8 cellular contexts compared by ENCODE assay signal in the genomic region with DNA sequence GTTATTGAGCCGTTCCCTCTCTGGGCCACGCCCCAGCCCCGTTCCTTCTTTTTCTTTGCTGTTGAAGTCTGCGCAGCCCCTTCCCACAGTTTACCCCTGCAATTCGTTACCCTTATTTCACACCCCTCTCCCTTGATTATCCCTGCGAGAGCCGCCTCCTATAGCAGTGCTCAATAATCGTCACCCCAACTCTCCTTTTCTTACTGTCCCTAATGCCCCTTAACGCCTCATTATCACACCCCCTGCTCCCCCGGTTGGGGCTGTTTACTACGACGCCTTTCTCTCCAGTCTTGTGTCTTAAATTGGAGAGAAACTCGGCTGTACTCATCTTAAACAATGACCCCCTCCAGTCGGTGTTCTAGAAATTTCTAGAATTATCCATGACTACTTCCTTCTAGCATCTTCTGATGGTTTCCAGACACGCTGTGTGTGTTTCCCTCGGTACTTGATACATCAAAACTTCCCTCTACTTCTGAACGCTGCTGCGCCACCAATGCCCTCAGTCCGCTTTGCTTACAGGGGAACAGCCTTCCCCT. TPM values are rescaled to one million over a fixed set of nuclear protein-coding genes. Genes with fewer than 3 reads are reported as not detected.
DNase-seq lines count a peak whose midpoint lies in the region; TF ChIP-seq lines count a peak whose summit lies in the region.

No MANE protein-coding gene starts in this region.

- no peak for DNase-seq in Caco-2
- peak; percentile 54 for DNase-seq in Karpas-422
- DNase-seq in chondrocyte (ENCODE audit: low spot score), result no peak
- no peak for DNase-seq in mesothelial cell of epicardium (ENCODE audit: low spot score in 2 of 2, unreplicated experiment in 2 of 2)
- DNase-seq in vagina (ENCODE audit: extremely low spot score in 2 of 2), result no peak
- DNase-seq in kidney tubule cell (ENCODE audit: low spot score), result no peak
- DNase-seq in NCI-H82 (lab: John Stamatoyannopoulos, UW), result no peak
- no peak for DNase-seq in SW 1271 (lab: John Stamatoyannopoulos, UW)

- peak overlapping the region; percentile 87 for H2AFZ ChIP-seq in Karpas-422 (ENCODE audit: low read length)

- H3K27me3 Mint-ChIP-seq in Caco-2 (ENCODE audit: insufficient read depth, unreplicated experiment) (no peaks in the 10 kb centered on the region), chondrocyte (ENCODE audit: low read depth) (no peaks in the 10 kb centered on the region), mesothelial cell of epicardium (ENCODE audit: low read depth) (no peaks in the 10 kb centered on the region)

- peak overlapping the region; percentile 89 for H3K4me3 Mint-ChIP-seq in Caco-2 (ENCODE audit: unreplicated experiment)
- peak overlapping the region; percentile 80 for H3K4me3 Mint-ChIP-seq in chondrocyte (ENCODE audit: unreplicated experiment)
- peak overlapping the region; percentile 79 for H3K4me3 Mint-ChIP-seq in mesothelial cell of epicardium

- no peak overlapping the region; the same call in 1 of the 2 replicates for H3K27ac ChIP-seq in Karpas-422 (ENCODE audit: low read length)
- peak overlapping the region; percentile 98 for H3K27ac ChIP-seq in vagina

- H3K9me3 Mint-ChIP-seq in Caco-2 (ENCODE audit: unreplicated experiment) (no peaks in the 10 kb centered on the region), chondrocyte (ENCODE audit: low read depth) (no peaks in the 10 kb centered on the region), mesothelial cell of epicardium (peaks cover 4% of the 10 kb centered on the region)

- POLR2A ChIA-PET in Caco-2 (lab: Charles Lee), result interaction anchor here (1.6 kb wide), 1 partner anchor 10 kb away, joined by 6 read pairs; no protein-coding TSS in a partner anchor

- no peaks in the 10 kb centered on the region for H3K9me2 ChIP-seq in Karpas-422 (replicated peaks; ENCODE audit: insufficient read depth, low read length)

- intact Hi-C loops in Caco-2 (cut with micrococcal nuclease; ENCODE audit: unreplicated experiment), result loop anchor here (1.0 kb wide), 1 partner anchor 10 kb away; no protein-coding TSS in a partner anchor
- intact Hi-C loops in vagina (cut with DNase I), result no loop called here

- H3K4me3 ChIP-seq in Caco-2 (ENCODE audit: low read depth, low read length) (peak overlapping the region; percentile 51), Karpas-422 (ENCODE audit: low read length) (peak overlapping the region; percentile 74), vagina (peak overlapping the region; percentile 81 to 95)

- H3K4me1 Mint-ChIP-seq in Caco-2 (ENCODE audit: low read depth, unreplicated experiment) (peaks cover 37% of the 10 kb centered on the region), chondrocyte (ENCODE audit: low read depth) (peaks cover 58% of the 10 kb centered on the region), mesothelial cell of epicardium (peaks cover 44% of the 10 kb centered on the region)

- H3K27ac Mint-ChIP-seq in Caco-2 (ENCODE audit: unreplicated experiment) (peak overlapping the region; percentile 91), chondrocyte (ENCODE audit: unreplicated experiment) (peak overlapping the region; percentile 94), mesothelial cell of epicardium (peak overlapping the region; percentile 88)

- CTCF ChIA-PET in Caco-2 (lab: Charles Lee), result interaction anchor here (1.0 to 2.0 kb wide), 2 partner anchors 10 to 477 kb away, joined by 3 to 7 read pairs; no protein-coding TSS in a partner anchor

- H3K9ac ChIP-seq in Karpas-422 (ENCODE audit: low read length), result peak overlapping the region; percentile 77

- no peak for TF ChIP-seq CTCF in Caco-2 (IDR thresholded peaks at IDR 0.05; ENCODE audit: insufficient read depth in 1 of 2, low read depth in 1 of 2, low read length in 1 of 2, severe bottlenecking in 1 of 2, unreplicated experiment in 1 of 2)
- TF ChIP-seq CTCF in chondrocyte (IDR thresholded peaks at IDR 0.05), result no peak
- TF ChIP-seq CTCF in mesothelial cell of epicardium (IDR thresholded peaks at IDR 0.05; ENCODE audit: unreplicated experiment), result no peak
- TF ChIP-seq CTCF in vagina (IDR thresholded peaks at IDR 0.05), result no peak

- TF ChIP-seq POLR2A in vagina (IDR thresholded peaks at IDR 0.05), result no peak

- H3K4me2 ChIP-seq in Karpas-422 (ENCODE audit: low read depth, low read length, poor library complexity, severe bottlenecking), result peak overlapping the region; percentile 86

- no TSS peak for BruUV-seq in Caco-2 (replicated peaks; lab: Mats Ljungman, UMichigan)

- H3K27me3 ChIP-seq in Caco-2 (replicated peaks; ENCODE audit: control insufficient read depth, insufficient read depth, low read length) (no peaks in the 10 kb centered on the region), Karpas-422 (ENCODE audit: low read length) (no peaks in the 10 kb centered on the region), vagina (no peaks in the 10 kb centered on the region)

- peaks cover 3% of the 10 kb centered on the region; the same call in 1 of the 2 replicates for H3K36me3 ChIP-seq in Caco-2 (ENCODE audit: control insufficient read depth, insufficient read depth, low read length)
- peaks cover 8% of the 10 kb centered on the region for H3K36me3 ChIP-seq in Karpas-422 (ENCODE audit: insufficient read depth, low read length)
- H3K36me3 ChIP-seq in vagina, result no peaks in the 10 kb centered on the region

- H3K79me2 ChIP-seq in Karpas-422 (ENCODE audit: low read length), result peaks cover 34% of the 10 kb centered on the region

- H3K4me1 ChIP-seq in Caco-2, result peaks cover 34% of the 10 kb centered on the region
- H3K4me1 ChIP-seq in Karpas-422 (ENCODE audit: low read length), result peaks cover 46% of the 10 kb centered on the region
- H3K4me1 ChIP-seq in vagina, result peaks cover 43% of the 10 kb centered on the region

- H3K36me3 Mint-ChIP-seq in Caco-2 (ENCODE audit: insufficient read depth, unreplicated experiment), result peaks cover 22% of the 10 kb centered on the region
- no peaks in the 10 kb centered on the region for H3K36me3 Mint-ChIP-seq in chondrocyte (ENCODE audit: low read depth)
- H3K36me3 Mint-ChIP-seq in mesothelial cell of epicardium, result no peaks in the 10 kb centered on the region

- H4K20me1 ChIP-seq in Karpas-422 (ENCODE audit: insufficient read depth, low read depth, low read length), result peaks cover 33% of the 10 kb centered on the region

- H3K9me3 ChIP-seq in Caco-2 (no peaks in the 10 kb centered on the region), Karpas-422 (ENCODE audit: low read length) (no peaks in the 10 kb centered on the region), vagina (no peaks in the 10 kb centered on the region)

RNA-seq across cellular contexts. Expression of gene FBXL14, which starts 0.7 kb away (rescaled TPM):
- total RNA-seq in Caco-2 (2022) (23.6 and 25.5 TPM in 2 replicates), chondrocyte (6.1 to 6.4 TPM (median 6.3 TPM) in 3 replicates), mesothelial cell of epicardium (14.1 to 14.8 TPM (median 14.3 TPM) in 3 replicates), vagina (15.2 TPM)
- total RNA-seq in Karpas-422 (2014; rRNA removed; shearing (Covaris generic); ENCODE audit: low replicate concordance), result 29.0 and 62.5 TPM in 2 replicates

RNA-seq across cellular contexts. Expression of gene WNT5B, which starts 33.9 kb away (rescaled TPM):
- 6.9 and 8.5 TPM in 2 replicates for total RNA-seq in Caco-2 (2022)
- not detected in 2 replicates for total RNA-seq in Karpas-422 (2014; rRNA removed; shearing (Covaris generic); ENCODE audit: low replicate concordance)
- total RNA-seq in chondrocyte, result 68.0 to 160 TPM (median 74.4 TPM) in 3 replicates
- 54.4 to 58.3 TPM (median 56.2 TPM) in 3 replicates for total RNA-seq in mesothelial cell of epicardium
- 7.6 TPM for total RNA-seq in vagina
